In the genomic region with DNA sequence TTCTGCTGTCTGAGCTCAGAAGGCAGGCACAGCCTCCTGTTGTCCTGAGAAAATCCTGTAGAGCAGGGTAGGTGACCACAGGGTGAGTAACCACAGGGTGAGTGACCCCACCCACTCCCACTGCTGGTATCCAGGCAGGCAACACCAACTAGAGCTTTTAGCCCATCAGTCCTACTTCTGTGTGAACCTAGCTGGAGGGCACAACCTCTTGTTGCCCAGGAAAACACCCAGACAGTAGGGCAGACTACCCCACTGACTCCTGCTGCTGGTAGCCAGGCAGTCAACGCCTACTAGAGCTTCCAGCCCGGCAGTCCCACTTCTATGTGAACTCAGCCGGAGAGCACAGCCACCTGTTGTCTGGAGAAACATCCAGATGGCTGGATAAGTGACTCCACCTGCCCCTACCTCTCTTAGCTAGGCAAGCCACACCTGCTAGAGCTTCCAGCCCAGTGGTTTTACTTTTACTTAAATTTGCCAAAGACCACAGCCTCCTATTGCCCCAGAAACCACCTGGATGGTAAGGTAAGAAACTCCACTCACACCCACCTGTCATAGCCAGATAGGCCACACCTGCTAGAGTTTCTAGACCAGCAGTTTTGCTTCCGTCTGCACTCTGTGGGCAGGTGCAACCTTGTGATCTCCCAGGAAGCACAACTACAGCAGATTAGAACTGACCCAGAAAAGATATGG, we compare ENCODE assay signal across 11 cellular contexts.
DNase-seq lines count a peak whose midpoint lies in the region; ATAC-seq lines count a peak whose summit lies in the region.
"Had no signal": no experiment of that assay in that cellular context is flagged by ENCODE, and none has a peak within 500 bp of the region (broad histone marks: within the 10 kb centered on the region; RNA-seq: fewer than 3 reads in every experiment).

No MANE protein-coding gene starts in this region.

- H3K9me3 Mint-ChIP-seq in activated naive CD4-positive, alpha-beta T cell treated with anti-CD3 and anti-CD28 coated beads, Interleukin-2, amount 10 ng/mL, durations not matched to agents 7 days and 5 days, result peaks cover 2% of the 10 kb centered on the region
- no peaks in the 10 kb centered on the region for H3K9me3 Mint-ChIP-seq in activated naive CD8-positive, alpha-beta T cell treated with anti-CD3 and anti-CD28 coated beads for 36 hours

- H3K27ac Mint-ChIP-seq in T-helper 17 cell, result peak overlapping the region; percentile 73
- no peak overlapping the region for H3K27ac Mint-ChIP-seq in activated naive CD4-positive, alpha-beta T cell treated with anti-CD3 and anti-CD28 coated beads, Interleukin-2, amount 10 ng/mL, durations not matched to agents 7 days and 5 days
- H3K27ac Mint-ChIP-seq in activated naive CD8-positive, alpha-beta T cell treated with anti-CD3 and anti-CD28 coated beads for 36 hours, result no peak overlapping the region
- H3K27ac Mint-ChIP-seq: activated CD4-positive, alpha-beta T cell treated with anti-CD3 and anti-CD28 coated beads, Interleukin-2, amount 10 ng/mL, durations not matched to agents 7 days and 5 days had no signal

- H3K36me3 Mint-ChIP-seq in T-helper 17 cell (ENCODE audit: low read depth), result no peaks in the 10 kb centered on the region
- H3K36me3 Mint-ChIP-seq in activated naive CD4-positive, alpha-beta T cell treated with anti-CD3 and anti-CD28 coated beads, Interleukin-2, amount 10 ng/mL, durations not matched to agents 7 days and 5 days, result peaks cover 2% of the 10 kb centered on the region
- no peaks in the 10 kb centered on the region for H3K36me3 Mint-ChIP-seq in activated naive CD8-positive, alpha-beta T cell treated with anti-CD3 and anti-CD28 coated beads for 36 hours

- DNase-seq in DMS153 (lab: John Stamatoyannopoulos, UW) (peak; percentile 98), NCI-H1105 (lab: John Stamatoyannopoulos, UW) (peak; percentile 4), T-helper 17 cell (peak in 1 of 3 donors; percentile 12), mucosa of gallbladder (ENCODE audit: low spot score) (peak; percentile 34), iPS-NIHi7 (ENCODE audit: extremely low spot score) (no peak)
- DNase-seq in activated naive CD4-positive, alpha-beta T cell treated with anti-CD3 and anti-CD28 coated beads, Interleukin-2, amount 10 ng/mL, durations not matched to agents 7 days and 5 days, result no peak
- no peak for DNase-seq in activated naive CD8-positive, alpha-beta T cell treated with anti-CD3 and anti-CD28 coated beads for 36 hours
- DNase-seq: activated CD4-positive, alpha-beta T cell treated with anti-CD3 and anti-CD28 coated beads, Interleukin-2, amount 10 ng/mL, durations not matched to agents 7 days and 5 days; KBM-7; SHP77 treated with DMSO at 0.1 percent for 48 hours had no signal

- H3K27me3 Mint-ChIP-seq in T-helper 17 cell, result no peaks in the 10 kb centered on the region
- no peaks in the 10 kb centered on the region for H3K27me3 Mint-ChIP-seq in activated naive CD4-positive, alpha-beta T cell treated with anti-CD3 and anti-CD28 coated beads, Interleukin-2, amount 10 ng/mL, durations not matched to agents 7 days and 5 days
- H3K27me3 Mint-ChIP-seq in activated naive CD8-positive, alpha-beta T cell treated with anti-CD3 and anti-CD28 coated beads for 36 hours, result no peaks in the 10 kb centered on the region
- H3K27me3 Mint-ChIP-seq: activated CD4-positive, alpha-beta T cell treated with anti-CD3 and anti-CD28 coated beads, Interleukin-2, amount 10 ng/mL, durations not matched to agents 7 days and 5 days had no signal

- peaks cover 19% of the 10 kb centered on the region for H3K4me1 Mint-ChIP-seq in T-helper 17 cell
- H3K4me1 Mint-ChIP-seq in activated naive CD4-positive, alpha-beta T cell treated with anti-CD3 and anti-CD28 coated beads, Interleukin-2, amount 10 ng/mL, durations not matched to agents 7 days and 5 days, result peaks cover 19% of the 10 kb centered on the region
- peaks cover 6% of the 10 kb centered on the region for H3K4me1 Mint-ChIP-seq in activated naive CD8-positive, alpha-beta T cell treated with anti-CD3 and anti-CD28 coated beads for 36 hours

- ATAC-seq in T-helper 17 cell (peak; percentile 89), HG03521 (IDR thresholded peaks at IDR 0.05; ENCODE audit: unreplicated experiment) (no peak)

- CTCF ChIA-PET in activated naive CD4-positive, alpha-beta T cell treated with anti-CD3 and anti-CD28 coated beads, Interleukin-2, amount 10 ng/mL, durations not matched to agents 7 days and 5 days (lab: Charles Lee), result no interaction called here

- no peaks in the 10 kb centered on the region for H3K9me3 ChIP-seq in T-helper 17 cell (ENCODE audit: control insufficient read depth, low read length, poor library complexity, severe bottlenecking)

- peak overlapping the region; percentile 50 for H3K4me3 Mint-ChIP-seq in T-helper 17 cell
- H3K4me3 Mint-ChIP-seq in activated naive CD4-positive, alpha-beta T cell treated with anti-CD3 and anti-CD28 coated beads, Interleukin-2, amount 10 ng/mL, durations not matched to agents 7 days and 5 days, result no peak overlapping the region
- no peak overlapping the region for H3K4me3 Mint-ChIP-seq in activated naive CD8-positive, alpha-beta T cell treated with anti-CD3 and anti-CD28 coated beads for 36 hours
- H3K4me3 Mint-ChIP-seq: activated CD4-positive, alpha-beta T cell treated with anti-CD3 and anti-CD28 coated beads, Interleukin-2, amount 10 ng/mL, durations not matched to agents 7 days and 5 days had no signal

Comparison
In these comparisons a context has a peak if more than half of its experiments do, and no peak if none do; other contexts are left out.
1. DNase-seq: peak in DMS153 (single experiment), NCI-H1105 (single experiment) and mucosa of gallbladder (single experiment); none in activated naive CD4-positive, alpha-beta T cell treated with anti-CD3 and anti-CD28 coated beads, Interleukin-2, amount 10 ng/mL, durations not matched to agents 7 days and 5 days (single experiment), iPS-NIHi7 (single experiment) and activated naive CD8-positive, alpha-beta T cell treated with anti-CD3 and anti-CD28 coated beads for 36 hours (single experiment).